28 cellular contexts compared by ENCODE assay signal in the genomic region with DNA sequence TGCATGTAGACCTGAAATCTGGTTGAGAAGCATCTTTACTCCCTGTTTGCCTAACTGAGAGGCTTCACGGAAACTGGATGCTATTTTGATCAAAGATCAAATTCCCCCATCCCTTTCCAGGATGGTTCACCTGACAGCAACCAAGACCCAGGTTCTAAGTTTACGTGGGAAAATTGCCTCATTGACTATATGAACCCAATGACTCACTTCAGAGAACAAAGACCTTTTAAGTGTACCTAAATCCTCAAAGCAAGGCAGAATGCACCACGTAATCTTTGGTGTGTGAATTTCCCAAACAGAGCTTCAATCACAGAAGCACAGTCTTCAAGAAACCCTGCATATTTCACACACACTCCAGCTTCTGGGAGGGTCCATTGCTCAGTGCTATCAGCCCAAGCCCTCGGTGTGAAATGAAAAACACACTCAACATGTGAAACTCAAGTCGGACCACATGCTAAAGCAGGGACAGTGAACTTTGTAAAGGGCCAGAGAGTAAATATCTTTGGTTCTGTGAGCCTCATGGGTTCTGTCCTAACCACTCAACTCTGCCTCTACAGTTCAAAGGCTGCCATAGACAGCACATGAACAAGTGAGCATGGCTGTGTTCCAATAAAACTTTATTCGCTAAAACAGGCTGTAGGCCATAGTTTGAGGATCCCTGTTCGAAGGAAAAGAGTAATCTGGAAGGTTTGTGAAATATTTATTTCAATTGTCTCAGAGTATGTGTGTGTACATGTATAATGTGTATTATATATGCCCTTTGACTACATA.
DNase-seq lines count a peak whose midpoint lies in the region; ATAC-seq, FAIRE-seq and TF ChIP-seq lines count a peak whose summit lies in the region.
"Had no signal": no experiment of that assay in that cellular context is flagged by ENCODE, and none has a peak within 500 bp of the region (broad histone marks: within the 10 kb centered on the region; RNA-seq: fewer than 3 reads in every experiment).

No MANE protein-coding gene starts in this region.

- no peak overlapping the region for H3K18ac ChIP-seq in H9 (ENCODE audit: insufficient read length, low read depth, low read length)

- H2AK5ac ChIP-seq in H9 (ENCODE audit: insufficient read length, low read length) = no peak overlapping the region

- H3K9me3 ChIP-seq in H9 (ENCODE audit: control insufficient read depth, low read depth, low read length) = no peaks in the 10 kb centered on the region
- H3K9me3 ChIP-seq in OCI-LY7 (ENCODE audit: low read length) = no peaks in the 10 kb centered on the region
- H3K9me3 ChIP-seq: Caco-2, HAP-1 had no signal

- no peak overlapping the region for H3K56ac ChIP-seq in H9 (ENCODE audit: insufficient read length, low read depth, low read length)

- POLR2A ChIA-PET in OCI-LY7 (lab: Charles Lee) = no interaction called here

- no CpG with 5 or more reads among the region's 7 CpGs for WGBS in H9 (ENCODE audit: extremely low coverage, insufficient read length, low lambda C conversion rate)

- H4K91ac ChIP-seq in H9 (ENCODE audit: insufficient read length, low read depth, low read length) = no peak overlapping the region

- H2BK5ac ChIP-seq in H9 (ENCODE audit: insufficient read length, low read length) = no peak overlapping the region

- peak; percentile 21 for TF ChIP-seq CTCF in 22Rv1 (IDR thresholded peaks at IDR 0.05)
- no peak for TF ChIP-seq CTCF in H9 (conservative IDR thresholded peaks at IDR 0.05)
- TF ChIP-seq CTCF in OCI-LY7 (conservative IDR thresholded peaks at IDR 0.05; ENCODE audit: low read length) = no peak

- H3K4me1 Mint-ChIP-seq in H9 = no peaks in the 10 kb centered on the region
- H3K4me1 Mint-ChIP-seq: activated naive CD8-positive, alpha-beta T cell treated with anti-CD3 and anti-CD28 coated beads, Interleukin-2, amount 10 ng/mL, durations not matched to agents 7 days and 5 days; neural crest cell had no signal

- H2BK15ac ChIP-seq in H9 (ENCODE audit: low read depth, low read length) = no peak overlapping the region

- no peaks in the 10 kb centered on the region for H4K20me1 ChIP-seq in H9 (ENCODE audit: control insufficient read depth, insufficient read depth, insufficient read length)
- H4K20me1 ChIP-seq in OCI-LY7 (ENCODE audit: insufficient read depth, low read length) = no peaks in the 10 kb centered on the region
- H4K20me1 ChIP-seq: BLaER1 treated with 17β-estradiol and CSF1 and Interleukin-3, amounts not matched to agents 10 nM and 100 nM had no signal

- no peak overlapping the region for H3K4me2 ChIP-seq in H9 (ENCODE audit: insufficient read depth, insufficient read length, low read length)
- H3K4me2 ChIP-seq in OCI-LY7 (ENCODE audit: low read length) = no peak overlapping the region
- H3K4me2 ChIP-seq: BLaER1 treated with 17β-estradiol and CSF1 and Interleukin-3, amounts not matched to agents 10 nM and 100 nM; KMS-11 had no signal

- H4K5ac ChIP-seq in H9 (ENCODE audit: insufficient read length, low read depth, low read length) = no peak overlapping the region

- H3K9me2 ChIP-seq in OCI-LY7 (ENCODE audit: insufficient read depth, low read length) = no peaks in the 10 kb centered on the region

- peak overlapping the region; percentile 47 for H4K8ac ChIP-seq in H9 (replicated peaks; ENCODE audit: insufficient read length, low read depth, low read length)

- TF ChIP-seq POLR2A in GM12892 (IDR thresholded peaks at IDR 0.05; ENCODE audit: low read depth, low read length) = no peak
- TF ChIP-seq POLR2A in H54 (IDR thresholded peaks at IDR 0.05; ENCODE audit: low read depth, low read length) = no peak

- no peak overlapping the region for H3T11ph ChIP-seq in H9 (ENCODE audit: low read length)

- H3K79me2 ChIP-seq in H9 (ENCODE audit: insufficient read depth, low read length) (no peaks in the 10 kb centered on the region), OCI-LY7 (ENCODE audit: insufficient read depth, low read depth, low read length) (no peaks in the 10 kb centered on the region)

- H2AFZ ChIP-seq in H9 (ENCODE audit: low read length) (peak overlapping the region; percentile 11), OCI-LY7 (ENCODE audit: low read length) (no peak overlapping the region)

- H3K9me3 Mint-ChIP-seq in H9 = peaks cover 9 to 75% of the 10 kb centered on the region in 2 experiments; a peak in 4 of 5 replicates

- no peak overlapping the region for H3K4ac ChIP-seq in H9 (ENCODE audit: low read depth, low read length)

- H2BK120ac ChIP-seq in H9 (ENCODE audit: low read depth, low read length, poor library complexity, severe bottlenecking) = no peak overlapping the region

- CTCF ChIA-PET in OCI-LY7 (lab: Charles Lee; ENCODE audit: unreplicated experiment) = no interaction called here

- H2BK20ac ChIP-seq in H9 (ENCODE audit: low read depth, low read length, poor library complexity, severe bottlenecking) = no peak overlapping the region

- H3K23me2 ChIP-seq in H9 (ENCODE audit: insufficient read length, low read depth, low read length, poor library complexity, severe bottlenecking) = no peaks in the 10 kb centered on the region

- no peak overlapping the region for H3K4me3 ChIP-seq in OCI-LY7 (ENCODE audit: low read depth, low read length, poor library complexity, severe bottlenecking)
- H3K4me3 ChIP-seq: ascending aorta; BLaER1 treated with 17β-estradiol and CSF1 and Interleukin-3, amounts not matched to agents 10 nM and 100 nM; coronary artery; HAP-1 had no signal

- H2BK12ac ChIP-seq in H9 (ENCODE audit: insufficient read length, low read depth, low read length) = no peak overlapping the region

- peaks cover 0 to 7% (median 0%) of the 10 kb centered on the region in 3 experiments; a peak in 3 of 7 replicates for H3K36me3 Mint-ChIP-seq in H9 (ENCODE audit: insufficient read depth in 1 of 3, low read depth in 3 of 3)
- H3K36me3 Mint-ChIP-seq: activated naive CD8-positive, alpha-beta T cell treated with anti-CD3 and anti-CD28 coated beads, Interleukin-2, amount 10 ng/mL, durations not matched to agents 7 days and 5 days had no signal

- FAIRE-seq in GM12892 (lab: Jason Lieb, UNC) (no peak), H54 (lab: Jason Lieb, UNC) (no peak)

- H3K27ac Mint-ChIP-seq in H9 = no peak overlapping the region
- H3K27ac Mint-ChIP-seq: activated naive CD8-positive, alpha-beta T cell treated with anti-CD3 and anti-CD28 coated beads, Interleukin-2, amount 10 ng/mL, durations not matched to agents 7 days and 5 days; activated T-cell treated with anti-CD3 and anti-CD28 coated beads, Interleukin-2, amount 50 U/mL, for 24 hours had no signal

- intact Hi-C loops in OCI-LY7 (cut with micrococcal nuclease; ENCODE audit: unreplicated experiment) = no loop called here

- no peaks in the 10 kb centered on the region for H3K79me1 ChIP-seq in H9 (ENCODE audit: insufficient read depth, low read depth, low read length, poor library complexity, severe bottlenecking)

- no peak overlapping the region for H3K9ac ChIP-seq in H9 (ENCODE audit: extremely low read depth, insufficient read length, low read length)
- H3K9ac ChIP-seq: BLaER1 treated with 17β-estradiol and CSF1 and Interleukin-3, amounts not matched to agents 10 nM and 100 nM; KMS-11 had no signal

- no peak overlapping the region for H3K23ac ChIP-seq in H9 (ENCODE audit: insufficient read length, low read depth, low read length)

- peak; percentile 73 for ATAC-seq in esophagus mucosa
- no peak for ATAC-seq in SK-N-SH treated with all-trans-retinoic acid at 6 μM for 48 hours
- ATAC-seq: left cardiac atrium, right cardiac atrium had no signal

- no TSS peak for BruUV-seq in OCI-LY7 (replicated peaks; lab: Mats Ljungman, UMichigan)

- H3K4me3 Mint-ChIP-seq in H9 = no peak overlapping the region
- H3K4me3 Mint-ChIP-seq: activated naive CD8-positive, alpha-beta T cell treated with anti-CD3 and anti-CD28 coated beads, Interleukin-2, amount 10 ng/mL, durations not matched to agents 7 days and 5 days; activated T-cell treated with anti-CD3 and anti-CD28 coated beads, Interleukin-2, amount 50 U/mL, for 24 hours; neural crest cell had no signal

- DNase-seq in H9 (no peak), OCI-LY7 (ENCODE audit: low spot score) (peak; percentile 2), GM12892 (ENCODE audit: insufficient read length) (no peak), C1 segment of cervical spinal cord (lab: John Stamatoyannopoulos, UW) (no peak), H54 (ENCODE audit: insufficient read length, low spot score) (no peak)
- DNase-seq: activated CD4-positive, alpha-beta T cell treated with anti-CD3 and anti-CD28 coated beads for 48 hours; activated gamma-delta T cell; activated naive CD8-positive, alpha-beta T cell treated with anti-CD3 and anti-CD28 coated beads, Interleukin-2, amount 10 ng/mL, durations not matched to agents 7 days and 5 days; activated T-cell treated with anti-CD3 and anti-CD28 coated beads, Interleukin-2, amount 50 U/mL, for 24 hours; effector memory CD4-positive, alpha-beta T cell; left cardiac atrium; NCI-H1048; NCI-H1694 treated with DMSO at 0.1 percent for 48 hours; NCI-H774; right cardiac atrium; stimulated activated CD4-positive, alpha-beta T cell treated with anti-CD3 and anti-CD28 coated beads, Interleukin-2, amount 100 ng/mL, for 48 hours; trophoblast cell had no signal

- H3K14ac ChIP-seq in H9 (ENCODE audit: insufficient read depth, low read length) = no peak overlapping the region

- no peaks in the 10 kb centered on the region for H3K27me3 ChIP-seq in H9 (ENCODE audit: insufficient read depth, low read length)
- H3K27me3 ChIP-seq: ascending aorta; BLaER1 treated with 17β-estradiol and CSF1 and Interleukin-3, amounts not matched to agents 10 nM and 100 nM had no signal

- H3K36me3 ChIP-seq in OCI-LY7 (ENCODE audit: insufficient read depth, low read length) = no peaks in the 10 kb centered on the region
- H3K36me3 ChIP-seq: ascending aorta; BLaER1 treated with 17β-estradiol and CSF1 and Interleukin-3, amounts not matched to agents 10 nM and 100 nM; HAP-1 had no signal

- H3K27ac ChIP-seq in 22Rv1 = no peak overlapping the region
- no peak overlapping the region for H3K27ac ChIP-seq in H9 (ENCODE audit: insufficient read length, low read depth, low read length)
- no peak overlapping the region for H3K27ac ChIP-seq in OCI-LY7 (ENCODE audit: low read depth, low read length, poor library complexity, severe bottlenecking)
- H3K27ac ChIP-seq: ascending aorta; BLaER1 treated with 17β-estradiol and CSF1 and Interleukin-3, amounts not matched to agents 10 nM and 100 nM; coronary artery; KMS-11; VCaP had no signal

- H3K4me1 ChIP-seq in H9 (ENCODE audit: insufficient read depth, low read length) = no peaks in the 10 kb centered on the region
- H3K4me1 ChIP-seq in OCI-LY7 (ENCODE audit: insufficient read depth, low read length, poor library complexity, severe bottlenecking) = no peaks in the 10 kb centered on the region
- H3K4me1 ChIP-seq: ascending aorta; BLaER1 treated with 17β-estradiol and CSF1 and Interleukin-3, amounts not matched to agents 10 nM and 100 nM; Caco-2; HAP-1 had no signal

- H3K27me3 Mint-ChIP-seq in H9 (ENCODE audit: low read depth) = peaks cover 8% of the 10 kb centered on the region

TF ChIP-seq in SK-N-SH treated with all-trans-retinoic acid at 6 μM for 48 hours, 23 proteins besides CTCF, POLR2A, EP300 and RAD21 (continues in another document):
- TF ChIP-seq ZNF565 (CRISPR knock-in tag; conservative IDR thresholded peaks at IDR 0.05; ENCODE audit: low read depth) (no peak), PPARA (CRISPR knock-in tag; IDR thresholded peaks at IDR 0.05; ENCODE audit: borderline replicate concordance) (no peak), BACH2 (CRISPR knock-in tag; IDR thresholded peaks at IDR 0.05; ENCODE audit: borderline replicate concordance) (no peak), ZFP3 (CRISPR knock-in tag; IDR thresholded peaks at IDR 0.05) (no peak), SNAI2 (CRISPR knock-in tag; IDR thresholded peaks at IDR 0.05) (no peak)
